Comparison of ENCODE assay signal across 10 cellular contexts in genomic region chr18:2515908-2516625, GRCh38. TPM values are rescaled to one million over a fixed set of nuclear protein-coding genes. Genes with fewer than 3 reads are reported as not detected.
DNase-seq lines count a peak whose midpoint lies in the region; ATAC-seq and TF ChIP-seq lines count a peak whose summit lies in the region.
"Had no signal": no experiment of that assay in that cellular context is flagged by ENCODE, and none has a peak within 500 bp of the region (broad histone marks: within the 10 kb centered on the region; RNA-seq: fewer than 3 reads in every experiment).

No MANE protein-coding gene starts in this region.

- in situ Hi-C loops in mammary epithelial cell (cut with MboI; ENCODE audit: low sequenced_read_pairs in 2 of 2) (no loop called here), gastrocnemius medialis (cut with MboI; ENCODE audit: low sequenced_read_pairs in 4 of 4) (no loop called here)

- CTCF ChIA-PET in mammary epithelial cell (lab: Charles Lee; ENCODE audit: low non-redundant PET), result no interaction called here

- H3K4me1 ChIP-seq in mammary epithelial cell (ENCODE audit: insufficient read depth, low read length), result peaks cover 13% of the 10 kb centered on the region
- peaks cover 0 to 9% of the 10 kb centered on the region in 2 donors for H3K4me1 ChIP-seq in gastrocnemius medialis

- H3K27me3 ChIP-seq in mammary epithelial cell (ENCODE audit: insufficient read depth, low read length) (no peaks in the 10 kb centered on the region), gastrocnemius medialis (no peaks in the 10 kb centered on the region)

- no peak overlapping the region for H3K9ac ChIP-seq in mammary epithelial cell (ENCODE audit: insufficient read depth, low read length)

- 42% methylated on average over 5 of the region's 5 CpGs for WGBS in mammary epithelial cell (ENCODE audit: low coverage, missing lambda C conversion rate)

- H3K9me3 ChIP-seq in mammary epithelial cell (replicated peaks; ENCODE audit: insufficient read depth, low read length), result no peaks in the 10 kb centered on the region
- no peaks in the 10 kb centered on the region for H3K9me3 ChIP-seq in gastrocnemius medialis

- intact Hi-C loops in mammary epithelial cell (cut with micrococcal nuclease) (loop anchor here (5.0 kb wide), 1 partner anchor 104 kb away; no protein-coding TSS in a partner anchor), gastrocnemius medialis (cut with DNase I; ENCODE audit: low total_unique reads) (no loop called here)

- dilution Hi-C loops in mammary epithelial cell (cut with HindIII; ENCODE audit: low sequenced_read_pairs), result no loop called here

- H3K4me2 ChIP-seq in mammary epithelial cell (ENCODE audit: insufficient read depth, low read depth, low read length), result peak overlapping the region; percentile 65

- ATAC-seq in activated CD4-positive, CD25-positive, alpha-beta regulatory T cell treated with anti-CD3 and anti-CD28 coated beads, Interleukin-2, amount 50 U/mL, for 24 hours, result peak; percentile 82 to 91
- ATAC-seq in gastrocnemius medialis, result peak; percentile 24 to 56

- TSS peak; percentile 48 for BruUV-seq in mammary epithelial cell (replicated peaks; lab: Mats Ljungman, UMichigan)

- H3K36me3 ChIP-seq in mammary epithelial cell (ENCODE audit: insufficient read depth, low read length) (no peaks in the 10 kb centered on the region), gastrocnemius medialis (no peaks in the 10 kb centered on the region)

- TF ChIP-seq POLR2A in gastrocnemius medialis (IDR thresholded peaks at IDR 0.05), result no peak

- H3K27ac ChIP-seq in mammary epithelial cell (ENCODE audit: insufficient read depth, low read depth, low read length), result peak overlapping the region; percentile 73
- H3K27ac ChIP-seq in gastrocnemius medialis, result no peak overlapping the region

- TF ChIP-seq CTCF in mammary epithelial cell (conservative IDR thresholded peaks at IDR 0.05 in 1 of 2, IDR thresholded peaks at IDR 0.05 in 1 of 2; ENCODE audit: extremely low read depth in 1 of 2, insufficient read depth in 1 of 2, low read depth in 1 of 2, low read length in 2 of 2) (no peak), gastrocnemius medialis (IDR thresholded peaks at IDR 0.05 in 4 of 5, conservative IDR thresholded peaks at IDR 0.05 in 1 of 5) (no peak)

- H2AFZ ChIP-seq in mammary epithelial cell (ENCODE audit: low read depth, low read length), result peak overlapping the region; percentile 79

- no peaks in the 10 kb centered on the region for H3K79me2 ChIP-seq in mammary epithelial cell (ENCODE audit: insufficient read depth, low read length)

- H4K20me1 ChIP-seq in mammary epithelial cell (ENCODE audit: insufficient read depth, low read length), result no peaks in the 10 kb centered on the region

- H3K4me3 ChIP-seq in mammary epithelial cell (replicated peaks in 1 of 3; ENCODE audit: insufficient read depth in 1 of 3, low read depth in 2 of 3, low read length in 3 of 3) (no peak overlapping the region), gastrocnemius medialis (no peak overlapping the region)

- DNase-seq in activated CD4-positive, CD25-positive, alpha-beta regulatory T cell treated with anti-CD3 and anti-CD28 coated beads, Interleukin-2, amount 50 U/mL, for 72 hours, result no peak
- DNase-seq in LoVo (ENCODE audit: low spot score) (peak; percentile 37), mammary epithelial cell (peak; percentile 91), gastrocnemius medialis (no peak), NCI-H2196 treated with DMSO at 0.1 percent for 48 hours (lab: John Stamatoyannopoulos, UW; ENCODE audit: unreplicated experiment) (no peak), hippocampal formation (lab: John Stamatoyannopoulos, UW) (no peak), cerebellum (ENCODE audit: low spot score) (no peak)
- DNase-seq: activated B cell treated with CpG ODN at 0.5 μM for 24 hours, right cardiac atrium had no signal

RNA-seq across cellular contexts. Expression of gene METTL4, which starts 55.2 kb away (rescaled TPM):
- total RNA-seq in mammary epithelial cell (10 to 100 TPM in 1 of 2 donors, 1 to 10 TPM in 1; 8.2 to 14.5 TPM), gastrocnemius medialis (1 to 10 TPM; 1.4 to 2.9 (median 1.8) TPM), cerebellum (18.4 TPM)
- 6.1 TPM for polyA plus RNA-seq in mammary epithelial cell
- 2.6 TPM for polyA minus RNA-seq in mammary epithelial cell

RNA-seq across cellular contexts. Expression of gene NDC80, which starts 55.3 kb away (rescaled TPM):
- total RNA-seq in mammary epithelial cell, result 10 to 100 TPM in 1 of 2 donors, 1 to 10 TPM in 1; 1.7 to 29.8 TPM
- polyA plus RNA-seq in mammary epithelial cell, result 16.9 TPM
- 5.4 TPM for polyA minus RNA-seq in mammary epithelial cell
- under 1 TPM in 1 of 4 donors, not detected in 3; 0.27 TPM for total RNA-seq in gastrocnemius medialis
- total RNA-seq in cerebellum, result 20.3 TPM

Comparison
In these comparisons a context has a peak if more than half of its experiments do, and no peak if none do; other contexts are left out.
1. DNase-seq: peak in LoVo (single experiment) and mammary epithelial cell (single experiment); none in activated CD4-positive, CD25-positive, alpha-beta regulatory T cell treated with anti-CD3 and anti-CD28 coated beads, Interleukin-2, amount 50 U/mL, for 72 hours (single experiment), gastrocnemius medialis (0 of 2), NCI-H2196 treated with DMSO at 0.1 percent for 48 hours (single experiment), hippocampal formation (0 of 2) and cerebellum (single experiment).